Comparison of ENCODE assay signal across 11 cellular contexts in genomic region chr15:42010434-42010833, GRCh38. TPM values are rescaled to one million over a fixed set of nuclear protein-coding genes. Genes with fewer than 3 reads are reported as not detected.
DNase-seq lines count a peak whose midpoint lies in the region; ATAC-seq and TF ChIP-seq lines count a peak whose summit lies in the region.
"Had no signal": no experiment of that assay in that cellular context is flagged by ENCODE, and none has a peak within 500 bp of the region (broad histone marks: within the 10 kb centered on the region; RNA-seq: fewer than 3 reads in every experiment).

No MANE protein-coding gene starts in this region.

- no peaks in the 10 kb centered on the region for H3K4me1 ChIP-seq in smooth muscle cell (ENCODE audit: low read depth)

- H3K27me3 ChIP-seq in smooth muscle cell (ENCODE audit: low read depth) = no peaks in the 10 kb centered on the region

- TF ChIP-seq CTCF in RWPE1 (conservative IDR thresholded peaks at IDR 0.05; ENCODE audit: low read depth) = no peak
- no peak for TF ChIP-seq CTCF in smooth muscle cell (IDR thresholded peaks at IDR 0.05; ENCODE audit: borderline replicate concordance, insufficient read depth, poor library complexity, severe bottlenecking)

- no peak overlapping the region for H2AFZ ChIP-seq in smooth muscle cell (ENCODE audit: low read depth)

- H3K79me2 ChIP-seq in smooth muscle cell (ENCODE audit: low read depth) = no peaks in the 10 kb centered on the region

- no peaks in the 10 kb centered on the region for H4K20me1 ChIP-seq in smooth muscle cell (ENCODE audit: low read depth)

- POLR2A ChIA-PET in RWPE1 (lab: Yijun Ruan, JAX; ENCODE audit: low non-redundant PET) = no interaction called here

- no peaks in the 10 kb centered on the region for H3K36me3 ChIP-seq in smooth muscle cell (ENCODE audit: low read depth)

- peak; percentile 66 for ATAC-seq in HG02610 (IDR thresholded peaks at IDR 0.05; ENCODE audit: unreplicated experiment)
- no peak for ATAC-seq in HG02840 (IDR thresholded peaks at IDR 0.05; ENCODE audit: low FRiP score, unreplicated experiment)

- DNase-seq in activated T-cell treated with anti-CD3 and anti-CD28 coated beads for 24 hours (ENCODE audit: low read depth) = peak; percentile 13
- no peak for DNase-seq in activated T-cell treated with anti-CD3 and anti-CD28 coated beads, Interleukin-2, amount 50 U/mL, for 1 hour
- DNase-seq in RWPE1 (ENCODE audit: low spot score) = peak; percentile 34
- DNase-seq in smooth muscle cell (lab: John Stamatoyannopoulos, UW; ENCODE audit: unreplicated experiment) = no peak
- DNase-seq in dedifferentiated amniotic fluid mesenchymal stem cell (ENCODE audit: extremely low spot score) = no peak
- DNase-seq in NCI-H146 (lab: John Stamatoyannopoulos, UW) = no peak
- DNase-seq: naive B cell, T1000 had no signal

- peak overlapping the region; percentile 35 for H3K4me2 ChIP-seq in smooth muscle cell

- 18% methylated on average over 1 of the region's 1 CpG for WGBS in smooth muscle cell (ENCODE audit: low lambda C conversion rate)

- no peaks in the 10 kb centered on the region for H3K9me3 ChIP-seq in smooth muscle cell (replicated peaks; ENCODE audit: low read depth)

- no peaks in the 10 kb centered on the region for H3F3A ChIP-seq in smooth muscle cell (ENCODE audit: low read depth)

- CTCF ChIA-PET in RWPE1 (lab: Yijun Ruan, JAX) = no interaction called here

- H3K27ac ChIP-seq in RWPE1 (no peak overlapping the region), smooth muscle cell (ENCODE audit: low read depth) (no peak overlapping the region)

- H3K4me3 ChIP-seq in smooth muscle cell = no peak overlapping the region

- no peak overlapping the region for H3K9ac ChIP-seq in smooth muscle cell (ENCODE audit: low read depth)

RNA-seq across cellular contexts. Expression of gene PLA2G4E, which starts 10.4 kb away (rescaled TPM):
- total RNA-seq in smooth muscle cell = 0.45 and 1.6 TPM in 2 replicates
- polyA plus RNA-seq in smooth muscle cell = not detected in 2 replicates
- polyA plus RNA-seq: AG04450 had no signal

RNA-seq across cellular contexts. Expression of gene EHD4, which starts 38.1 kb away (rescaled TPM):
- 11.5 TPM in 2 replicates for total RNA-seq in smooth muscle cell
- 15.8 and 19.2 TPM in 2 replicates for polyA plus RNA-seq in smooth muscle cell

Comparison
In these comparisons a context has a peak if more than half of its experiments do, and no peak if none do; other contexts are left out.
1. DNase-seq: peak in activated T-cell treated with anti-CD3 and anti-CD28 coated beads for 24 hours (single experiment) and RWPE1 (single experiment); none in activated T-cell treated with anti-CD3 and anti-CD28 coated beads, Interleukin-2, amount 50 U/mL, for 1 hour (single experiment), smooth muscle cell (single experiment), dedifferentiated amniotic fluid mesenchymal stem cell (single experiment) and NCI-H146 (single experiment).